Comparison of ENCODE assay signal across 9 cellular contexts in genomic region chr18:77206676-77207370, GRCh38. TPM values are rescaled to one million over a fixed set of nuclear protein-coding genes. Genes with fewer than 3 reads are reported as not detected.
DNase-seq lines count a peak whose midpoint lies in the region; ATAC-seq and TF ChIP-seq lines count a peak whose summit lies in the region.
"Had no signal": no experiment of that assay in that cellular context is flagged by ENCODE, and none has a peak within 500 bp of the region (broad histone marks: within the 10 kb centered on the region; RNA-seq: fewer than 3 reads in every experiment).

No MANE protein-coding gene starts in this region.

- H3K4me1 Mint-ChIP-seq in T-helper 17 cell, result peaks cover 24% of the 10 kb centered on the region

- no peak overlapping the region for H3K4me3 ChIP-seq in cardiac muscle cell

- TF ChIP-seq CTCF in cardiac muscle cell (IDR thresholded peaks at IDR 0.05; ENCODE audit: low read depth, low read length), result peak; percentile 3

- H3K4me3 Mint-ChIP-seq in T-helper 17 cell, result no peak overlapping the region

- no peaks in the 10 kb centered on the region for H3K36me3 ChIP-seq in cardiac muscle cell

- H3K27ac Mint-ChIP-seq in T-helper 17 cell, result peak overlapping the region; percentile 61

- H3K9me3 ChIP-seq in T-helper 17 cell (ENCODE audit: control insufficient read depth, low read length, poor library complexity, severe bottlenecking) (no peaks in the 10 kb centered on the region), cardiac muscle cell (ENCODE audit: low read depth) (no peaks in the 10 kb centered on the region)

- no peaks in the 10 kb centered on the region for H3K36me3 Mint-ChIP-seq in T-helper 17 cell (ENCODE audit: low read depth)

- ATAC-seq in T-helper 17 cell (no peak), sciatic nerve (peak; percentile 80), HG03521 (IDR thresholded peaks at IDR 0.05; ENCODE audit: unreplicated experiment) (no peak)

- peaks cover 20% of the 10 kb centered on the region for H3K27me3 Mint-ChIP-seq in T-helper 17 cell

- H3K27me3 ChIP-seq in cardiac muscle cell, result no peaks in the 10 kb centered on the region
- H3K27me3 ChIP-seq: dorsolateral prefrontal cortex had no signal

- DNase-seq in DMS 273 (lab: John Stamatoyannopoulos, UW; ENCODE audit: unreplicated experiment), result peak; percentile 84
- DNase-seq in T-helper 17 cell, result no peak
- DNase-seq in cardiac muscle cell (ENCODE audit: low read depth in 1 of 2, low spot score in 1 of 2), result peak in 1 of 2 donors; percentile 87
- DNase-seq in sciatic nerve (ENCODE audit: low spot score), result no peak
- DNase-seq in iPS-NIHi11 (ENCODE audit: low spot score), result no peak
- DNase-seq in pons (ENCODE audit: low spot score), result no peak
- no peak for DNase-seq in HT-29 (ENCODE audit: low spot score)

- intact Hi-C loops in sciatic nerve (cut with DNase I), result loop anchor here (10.0 kb wide), 1 partner anchor 112 kb away; no protein-coding TSS in a partner anchor

- no peak overlapping the region for H3K27ac ChIP-seq in cardiac muscle cell

- H3K4me1 ChIP-seq in cardiac muscle cell (ENCODE audit: low read depth), result no peaks in the 10 kb centered on the region

RNA-seq across cellular contexts. Expression of gene GALR1, which starts 42.8 kb away (rescaled TPM):
- total RNA-seq in T-helper 17 cell (not detected), cardiac muscle cell (not detected in 2 replicates), sciatic nerve (0.13 TPM)
- not detected in 2 replicates for polyA plus RNA-seq in cardiac muscle cell
- total RNA-seq in HT-29 (2014; rRNA removed; shearing (Covaris generic)), result not detected in 2 replicates
